1 cellular context compared by ENCODE assay signal in the genomic region with DNA sequence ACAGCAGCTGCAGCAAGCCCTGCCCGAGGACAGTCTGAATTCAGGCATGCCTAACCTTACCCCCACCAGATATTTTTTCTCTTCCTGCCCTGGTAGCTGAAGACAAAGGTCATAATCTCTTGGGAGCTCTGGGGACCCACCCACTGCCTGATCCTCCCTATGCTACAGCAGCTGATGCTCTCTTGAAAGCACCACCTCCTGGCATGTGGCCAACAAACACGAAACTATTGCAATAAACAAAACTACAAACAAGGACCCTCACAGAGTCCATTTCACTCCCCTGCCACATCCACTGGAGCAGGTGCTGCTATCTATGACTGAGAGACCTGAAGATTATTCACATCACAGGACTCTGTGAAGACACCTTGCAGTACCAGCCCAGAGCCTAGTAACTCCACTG.
TF ChIP-seq lines count a peak whose summit lies in the region.

No MANE protein-coding gene starts in this region.

TF ChIP-seq in SK-N-SH, 30 proteins besides CTCF, POLR2A, EP300 and RAD21 (continued from another document):
- no peak for TF ChIP-seq TEAD4 (IDR thresholded peaks at IDR 0.05; ENCODE audit: borderline replicate concordance, insufficient read depth)
- TF ChIP-seq, protein P1, sequence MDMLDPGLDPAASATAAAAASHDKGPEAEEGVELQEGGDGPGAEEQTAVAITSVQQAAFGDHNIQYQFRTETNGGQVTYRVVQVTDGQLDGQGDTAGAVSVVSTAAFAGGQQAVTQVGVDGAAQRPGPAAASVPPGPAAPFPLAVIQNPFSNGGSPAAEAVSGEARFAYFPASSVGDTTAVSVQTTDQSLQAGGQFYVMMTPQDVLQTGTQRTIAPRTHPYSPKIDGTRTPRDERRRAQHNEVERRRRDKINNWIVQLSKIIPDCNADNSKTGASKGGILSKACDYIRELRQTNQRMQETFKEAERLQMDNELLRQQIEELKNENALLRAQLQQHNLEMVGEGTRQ (IDR thresholded peaks at IDR 0.05; ENCODE audit: borderline replicate concordance, low read depth, low read length): no peak
- TF ChIP-seq, protein P2, sequence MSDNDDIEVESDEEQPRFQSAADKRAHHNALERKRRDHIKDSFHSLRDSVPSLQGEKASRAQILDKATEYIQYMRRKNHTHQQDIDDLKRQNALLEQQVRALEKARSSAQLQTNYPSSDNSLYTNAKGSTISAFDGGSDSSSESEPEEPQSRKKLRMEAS (IDR thresholded peaks at IDR 0.05; ENCODE audit: low read depth): no peak
